18 cellular contexts compared by ENCODE assay signal in genomic region chr13:63901630-63902029, GRCh38.
"Had no signal": no experiment of that assay in that cellular context is flagged by ENCODE, and none has a peak within 500 bp of the region (broad histone marks: within the 10 kb centered on the region; RNA-seq: fewer than 3 reads in every experiment).

No MANE protein-coding gene starts in this region.

- H3K9me3 ChIP-seq: colonic mucosa, heart left ventricle, left lung, transverse colon had no signal

- H3K4me1 ChIP-seq: colonic mucosa, heart left ventricle, left lung, transverse colon had no signal

- DNase-seq: activated CD4-positive, alpha-beta T cell treated with anti-CD3 and anti-CD28 coated beads, Interleukin-2, amount 10 ng/mL, durations not matched to agents 7 days and 5 days; activated CD4-positive, CD25-positive, alpha-beta regulatory T cell; activated naive CD4-positive, alpha-beta T cell treated with anti-CD3 and anti-CD28 coated beads, Interleukin-2, amount 10 ng/mL, durations not matched to agents 7 days and 5 days; activated T-cell treated with anti-CD3 and anti-CD28 coated beads for 4 hours; colonic mucosa; effector CD4-positive, alpha-beta T cell; heart left ventricle; natural killer cell; occipital lobe; right cardiac atrium; transverse colon had no signal

- H3K36me3 ChIP-seq: colonic mucosa, heart left ventricle, left lung, transverse colon had no signal

- H3K27ac Mint-ChIP-seq: activated CD4-positive, alpha-beta T cell treated with anti-CD3 and anti-CD28 coated beads, Interleukin-2, amount 10 ng/mL, durations not matched to agents 7 days and 5 days; activated naive CD4-positive, alpha-beta T cell treated with anti-CD3 and anti-CD28 coated beads, Interleukin-2, amount 10 ng/mL, durations not matched to agents 7 days and 5 days; activated T-helper 17 cell treated with anti-CD3 and anti-CD28 coated beads, Interleukin-2, amount 50 U/mL, for 72 hours; natural killer cell; progenitor cell of endocrine pancreas; stimulated activated effector memory CD8-positive, alpha-beta T cell treated with anti-CD3 and anti-CD28 coated beads, Interleukin-12 subunit alpha, Interleukin-12 subunit beta, amount 100 ng/mL, for 72 hours had no signal

- H3K4me1 Mint-ChIP-seq: activated CD4-positive, alpha-beta T cell treated with anti-CD3 and anti-CD28 coated beads, Interleukin-2, amount 10 ng/mL, durations not matched to agents 7 days and 5 days; activated naive CD4-positive, alpha-beta T cell treated with anti-CD3 and anti-CD28 coated beads, Interleukin-2, amount 10 ng/mL, durations not matched to agents 7 days and 5 days; activated T-helper 17 cell treated with anti-CD3 and anti-CD28 coated beads, Interleukin-2, amount 50 U/mL, for 72 hours; natural killer cell; stimulated activated effector memory CD8-positive, alpha-beta T cell treated with anti-CD3 and anti-CD28 coated beads, Interleukin-12 subunit alpha, Interleukin-12 subunit beta, amount 100 ng/mL, for 72 hours had no signal

- H3K4me2 ChIP-seq: smooth muscle cell had no signal

- ATAC-seq: activated T-helper 17 cell treated with anti-CD3 and anti-CD28 coated beads, Interleukin-2, amount 50 U/mL, for 72 hours; heart left ventricle; left lung; natural killer cell; right cardiac atrium; stimulated activated effector memory CD8-positive, alpha-beta T cell treated with anti-CD3 and anti-CD28 coated beads, Interleukin-12 subunit alpha, Interleukin-12 subunit beta, amount 100 ng/mL, for 72 hours had no signal

- H3K27ac ChIP-seq: colonic mucosa, heart left ventricle, left lung, transverse colon had no signal

- H3K27me3 Mint-ChIP-seq: activated CD4-positive, alpha-beta T cell treated with anti-CD3 and anti-CD28 coated beads, Interleukin-2, amount 10 ng/mL, durations not matched to agents 7 days and 5 days; activated naive CD4-positive, alpha-beta T cell treated with anti-CD3 and anti-CD28 coated beads, Interleukin-2, amount 10 ng/mL, durations not matched to agents 7 days and 5 days; activated T-helper 17 cell treated with anti-CD3 and anti-CD28 coated beads, Interleukin-2, amount 50 U/mL, for 72 hours; progenitor cell of endocrine pancreas had no signal

- H3K36me3 Mint-ChIP-seq: activated naive CD4-positive, alpha-beta T cell treated with anti-CD3 and anti-CD28 coated beads, Interleukin-2, amount 10 ng/mL, durations not matched to agents 7 days and 5 days; natural killer cell; stimulated activated effector memory CD8-positive, alpha-beta T cell treated with anti-CD3 and anti-CD28 coated beads, Interleukin-12 subunit alpha, Interleukin-12 subunit beta, amount 100 ng/mL, for 72 hours had no signal

- FAIRE-seq: frontal cortex, keratinocyte had no signal

- H3K4me3 ChIP-seq: colonic mucosa, heart left ventricle, left lung, smooth muscle cell, transverse colon had no signal

- H3K4me3 Mint-ChIP-seq: activated CD4-positive, alpha-beta T cell treated with anti-CD3 and anti-CD28 coated beads, Interleukin-2, amount 10 ng/mL, durations not matched to agents 7 days and 5 days; activated naive CD4-positive, alpha-beta T cell treated with anti-CD3 and anti-CD28 coated beads, Interleukin-2, amount 10 ng/mL, durations not matched to agents 7 days and 5 days; activated T-helper 17 cell treated with anti-CD3 and anti-CD28 coated beads, Interleukin-2, amount 50 U/mL, for 72 hours; natural killer cell; stimulated activated effector memory CD8-positive, alpha-beta T cell treated with anti-CD3 and anti-CD28 coated beads, Interleukin-12 subunit alpha, Interleukin-12 subunit beta, amount 100 ng/mL, for 72 hours had no signal

- H3K27me3 ChIP-seq: colonic mucosa, heart left ventricle, left lung, transverse colon had no signal
